23 cellular contexts compared by ENCODE assay signal in genomic region chr4:15958562-15958961, GRCh38. TPM values are rescaled to one million over a fixed set of nuclear protein-coding genes. Genes with fewer than 3 reads are reported as not detected.
DNase-seq lines count a peak whose midpoint lies in the region; ATAC-seq lines count a peak whose summit lies in the region.
"Had no signal": no experiment of that assay in that cellular context is flagged by ENCODE, and none has a peak within 500 bp of the region (broad histone marks: within the 10 kb centered on the region; RNA-seq: fewer than 3 reads in every experiment).

No MANE protein-coding gene starts in this region.

- H3K27ac Mint-ChIP-seq in activated CD4-positive, alpha-beta T cell treated with anti-CD3 and anti-CD28 coated beads for 36 hours, result no peak overlapping the region
- H3K27ac Mint-ChIP-seq: B cell; CD8-positive, alpha-beta T cell; GM23338; HFFc6 had no signal

- peak; percentile 40 for DNase-seq in activated CD4-positive, alpha-beta T cell treated with anti-CD3 and anti-CD28 coated beads for 36 hours
- no peak for DNase-seq in activated CD4-positive, alpha-beta T cell treated with anti-CD3 and anti-CD28 coated beads for 1 hour
- peak; percentile 19 for DNase-seq in stimulated activated CD4-positive, alpha-beta T cell treated with anti-CD3 and anti-CD28 coated beads, Interleukin-1b, Interleukin-23, amount 100 ng/mL, for 48 hours
- DNase-seq in stimulated activated CD4-positive, alpha-beta T cell treated with anti-CD3 and anti-CD28 coated beads, Interleukin-4, amount 100 ng/mL, for 24 hours, result no peak
- DNase-seq in stimulated activated CD8-positive, alpha-beta memory T cell treated with anti-CD3 and anti-CD28 coated beads, Interleukin-4, amount 100 ng/mL, for 48 hours, result peak; percentile 51
- no peak for DNase-seq in left ventricle myocardium superior
- DNase-seq: Caco-2; CD8-positive, alpha-beta T cell; HFFc6; NCI-H1048; NCI-H1417 treated with DMSO at 0.1 percent for 48 hours; NCI-H1694 treated with DMSO at 0.1 percent for 48 hours; NCI-H2081; NCI-H2227 treated with DMSO at 0.1 percent for 48 hours; NCI-H526 treated with DMSO at 0.1 percent for 48 hours; SHP77 had no signal

- intact Hi-C loops in activated CD4-positive, alpha-beta T cell treated with anti-CD3 and anti-CD28 coated beads for 36 hours (cut with DNase I, micrococcal nuclease), result no loop called here
- intact Hi-C loops in left ventricle myocardium superior (cut with micrococcal nuclease), result loop anchor here (10.0 kb wide), 1 partner anchor 224 kb away; no protein-coding TSS in a partner anchor

- peak; percentile 25 for ATAC-seq in activated CD4-positive, alpha-beta T cell treated with anti-CD3 and anti-CD28 coated beads for 36 hours
- ATAC-seq in left ventricle myocardium superior (no peak), GM21619 (IDR thresholded peaks at IDR 0.05; ENCODE audit: unreplicated experiment) (no peak)
- ATAC-seq: CD8-positive, alpha-beta T cell; Panc1 had no signal

- H3K9me3 Mint-ChIP-seq in activated CD4-positive, alpha-beta T cell treated with anti-CD3 and anti-CD28 coated beads for 36 hours (ENCODE audit: low read depth), result no peaks in the 10 kb centered on the region
- H3K9me3 Mint-ChIP-seq: CD8-positive, alpha-beta T cell; HFFc6 had no signal

- H3K4me3 Mint-ChIP-seq in activated CD4-positive, alpha-beta T cell treated with anti-CD3 and anti-CD28 coated beads for 36 hours, result no peak overlapping the region
- H3K4me3 Mint-ChIP-seq: B cell; CD8-positive, alpha-beta T cell; GM23338; HFFc6; IgD-negative memory B cell had no signal

- CTCF ChIA-PET in activated CD4-positive, alpha-beta T cell treated with anti-CD3 and anti-CD28 coated beads for 36 hours (lab: Charles Lee), result interaction anchor here (0.7 to 1.5 kb wide), 5 partner anchors 16 to 153 kb away, joined by 3 to 8 read pairs (median 4); no protein-coding TSS in a partner anchor

- POLR2A ChIA-PET in activated CD4-positive, alpha-beta T cell treated with anti-CD3 and anti-CD28 coated beads for 36 hours (lab: Charles Lee), result no interaction called here

- no peaks in the 10 kb centered on the region for H3K36me3 Mint-ChIP-seq in activated CD4-positive, alpha-beta T cell treated with anti-CD3 and anti-CD28 coated beads for 36 hours (ENCODE audit: low read depth)
- H3K36me3 Mint-ChIP-seq: CD8-positive, alpha-beta T cell had no signal

- peaks cover 20% of the 10 kb centered on the region for H3K4me1 Mint-ChIP-seq in activated CD4-positive, alpha-beta T cell treated with anti-CD3 and anti-CD28 coated beads for 36 hours

- H3K27me3 Mint-ChIP-seq in activated CD4-positive, alpha-beta T cell treated with anti-CD3 and anti-CD28 coated beads for 36 hours, result no peaks in the 10 kb centered on the region

RNA-seq across cellular contexts. Expression of gene FGFBP2, which starts 4.4 kb away (rescaled TPM):
- total RNA-seq in activated CD4-positive, alpha-beta T cell treated with anti-CD3 and anti-CD28 coated beads for 36 hours, result 1 to 10 TPM; 2.5 to 3.2 TPM
- 0.79 TPM for total RNA-seq in left ventricle myocardium superior
- total RNA-seq: HFFc6, NCI-H460, OCI-LY7 had no signal

RNA-seq across cellular contexts. Expression of gene FGFBP1, which starts 20.0 kb away (rescaled TPM):
- total RNA-seq in activated CD4-positive, alpha-beta T cell treated with anti-CD3 and anti-CD28 coated beads for 36 hours, result not detected
- total RNA-seq in left ventricle myocardium superior, result not detected
- total RNA-seq: B cell; CD8-positive, alpha-beta T cell; GM23338; HFFc6; NCI-H460; OCI-LY7 had no signal

Comparison
In these comparisons a context has a peak if more than half of its experiments do, and no peak if none do; other contexts are left out.
1. DNase-seq: peak in activated CD4-positive, alpha-beta T cell treated with anti-CD3 and anti-CD28 coated beads for 36 hours (single experiment), stimulated activated CD4-positive, alpha-beta T cell treated with anti-CD3 and anti-CD28 coated beads, Interleukin-1b, Interleukin-23, amount 100 ng/mL, for 48 hours (single experiment) and stimulated activated CD8-positive, alpha-beta memory T cell treated with anti-CD3 and anti-CD28 coated beads, Interleukin-4, amount 100 ng/mL, for 48 hours (single experiment); none in activated CD4-positive, alpha-beta T cell treated with anti-CD3 and anti-CD28 coated beads for 1 hour (single experiment), stimulated activated CD4-positive, alpha-beta T cell treated with anti-CD3 and anti-CD28 coated beads, Interleukin-4, amount 100 ng/mL, for 24 hours (single experiment) and left ventricle myocardium superior (single experiment).